Comparison of ENCODE assay signal across 8 cellular contexts in genomic region chr9:127244609-127245601, GRCh38. TPM values are rescaled to one million over a fixed set of nuclear protein-coding genes. Genes with fewer than 3 reads are reported as not detected.
A peak's percentile ranks its signal among the peaks of the same experiment; 100 is the strongest.
DNase-seq lines count a peak whose midpoint lies in the region; ATAC-seq, FAIRE-seq and TF ChIP-seq lines count a peak whose summit lies in the region.

No MANE protein-coding gene starts in this region.

- H3K36me3 ChIP-seq in adipocyte (ENCODE audit: control insufficient read depth, insufficient read depth, low read length, severe bottlenecking) (no peaks in the 10 kb centered on the region), trophoblast cell (ENCODE audit: control insufficient read depth in 1 of 2, insufficient read depth in 2 of 2, low read length in 2 of 2) (no peaks in the 10 kb centered on the region), transverse colon (no peaks in the 10 kb centered on the region)

- H3K27ac ChIP-seq in trophoblast cell (ENCODE audit: low read depth, low read length): no peak overlapping the region
- peak overlapping the region; percentile 68 to 79 (median 75) for H3K27ac ChIP-seq in transverse colon

- H3K18ac ChIP-seq in trophoblast cell (ENCODE audit: low read length): no peak overlapping the region

- no peak overlapping the region for H2BK5ac ChIP-seq in trophoblast cell (ENCODE audit: low read depth, low read length, poor library complexity)

- peak overlapping the region; percentile 99 for H3K4me2 ChIP-seq in trophoblast cell (ENCODE audit: low read length)

- TF ChIP-seq POLR2A in GM12891 (IDR thresholded peaks at IDR 0.05; ENCODE audit: low read depth, low read length): peak; percentile 76
- peak; percentile 44 for TF ChIP-seq POLR2A in transverse colon (IDR thresholded peaks at IDR 0.05)

- in situ Hi-C loops in transverse colon (cut with MboI; ENCODE audit: low pct_ligation_motif_present in 1 of 4, low pct_unique_long_range_greater_than_20kb in 1 of 4, low sequenced_read_pairs in 3 of 4): no loop called here

- peak overlapping the region; percentile 98 for H2AFZ ChIP-seq in trophoblast cell (ENCODE audit: insufficient read depth, low read length, poor library complexity)

- H3K4me1 ChIP-seq in adipocyte (ENCODE audit: control insufficient read depth, insufficient read depth, low read length) (peaks cover 4% of the 10 kb centered on the region), trophoblast cell (ENCODE audit: control insufficient read depth in 1 of 2, insufficient read depth in 2 of 2, low read length in 2 of 2) (peaks cover 5 to 10% of the 10 kb centered on the region in 2 experiments), transverse colon (peaks cover 4 to 10% (median 5%) of the 10 kb centered on the region in 4 donors)

- H3K79me1 ChIP-seq in trophoblast cell (ENCODE audit: low read length): no peaks in the 10 kb centered on the region

- peak overlapping the region; percentile 85 for H3K4me3 ChIP-seq in adipocyte (ENCODE audit: low read length)
- peak overlapping the region; percentile 88 for H3K4me3 ChIP-seq in trophoblast cell (ENCODE audit: low read depth, low read length)
- H3K4me3 ChIP-seq in transverse colon: peak overlapping the region; percentile 41 to 53 (median 48)

- FAIRE-seq in GM12891 (lab: Jason Lieb, UNC): peak; percentile 97

- no peak overlapping the region for H3K4ac ChIP-seq in trophoblast cell (ENCODE audit: low read depth, low read length)

- H4K8ac ChIP-seq in trophoblast cell (ENCODE audit: low read depth, low read length): peak overlapping the region; percentile 83

- DNase-seq in GM12891 (ENCODE audit: insufficient read length, low spot score): peak; percentile 85
- peak; percentile 57 for DNase-seq in NCI-H1436 treated with DMSO at 0.1 percent for 48 hours (lab: John Stamatoyannopoulos, UW)
- peak; percentile 95 for DNase-seq in SW480 (ENCODE audit: low spot score)
- peak; percentile 99 for DNase-seq in adipocyte (ENCODE audit: low read depth)
- peak; percentile 98 for DNase-seq in cardiac septum (ENCODE audit: low spot score)
- DNase-seq in trophoblast cell: peak; percentile 98 to 99
- DNase-seq in transverse colon: peak; percentile 98

- no peak overlapping the region for H2BK12ac ChIP-seq in trophoblast cell (ENCODE audit: low read length)

- H3K9me3 ChIP-seq in adipocyte (ENCODE audit: control insufficient read depth, low read length): no peaks in the 10 kb centered on the region
- peaks cover 2% of the 10 kb centered on the region for H3K9me3 ChIP-seq in trophoblast cell (ENCODE audit: insufficient read depth, low read depth, low read length)
- no peaks in the 10 kb centered on the region for H3K9me3 ChIP-seq in transverse colon

- intact Hi-C loops in cardiac septum (cut with DNase I) (no loop called here), transverse colon (cut with DNase I; ENCODE audit: low total_unique reads) (no loop called here)

- no peaks in the 10 kb centered on the region for H3K79me2 ChIP-seq in trophoblast cell (ENCODE audit: control insufficient read depth, insufficient read depth, low read length, poor library complexity)

- H4K91ac ChIP-seq in trophoblast cell (ENCODE audit: low read depth, low read length): peak overlapping the region; percentile 46

- no peak overlapping the region for H2AK5ac ChIP-seq in trophoblast cell (ENCODE audit: low read length)

- H3K23ac ChIP-seq in trophoblast cell (ENCODE audit: low read length): no peak overlapping the region

- peak overlapping the region; percentile 50 for H4K12ac ChIP-seq in trophoblast cell (ENCODE audit: low read depth, low read length)

- peak overlapping the region; percentile 32 for H3K14ac ChIP-seq in trophoblast cell (ENCODE audit: low read length)

- peaks cover 4% of the 10 kb centered on the region for H3K27me3 ChIP-seq in adipocyte (replicated peaks; ENCODE audit: control insufficient read depth, insufficient read depth, low read length)
- no peaks in the 10 kb centered on the region for H3K27me3 ChIP-seq in trophoblast cell (ENCODE audit: insufficient read depth, low read length)
- no peaks in the 10 kb centered on the region for H3K27me3 ChIP-seq in transverse colon

- ATAC-seq in HG02798 (IDR thresholded peaks at IDR 0.05; ENCODE audit: poor library complexity, unreplicated experiment): peak; percentile 100

- H3K9ac ChIP-seq in adipocyte (ENCODE audit: low read length) (peak overlapping the region; percentile 86), trophoblast cell (ENCODE audit: low read length) (peak overlapping the region; percentile 59)

- TF ChIP-seq CTCF in transverse colon (IDR thresholded peaks at IDR 0.05): no peak

- TF ChIP-seq EP300 in transverse colon (IDR thresholded peaks at IDR 0.05; ENCODE audit: low read depth): no peak

- H2BK120ac ChIP-seq in trophoblast cell (ENCODE audit: insufficient read depth, low read length, poor library complexity): no peak overlapping the region

- no CpG with 5 or more reads among the region's 53 CpGs for WGBS in trophoblast cell (ENCODE audit: extremely low coverage, insufficient coverage, insufficient read length)
- WGBS in transverse colon (ENCODE audit: low coverage in 1 of 2), 2 donors: 7 to 10% methylated on average over 4 to 47 of the region's 53 CpGs

TF ChIP-seq in GM12891, 5 proteins besides CTCF, POLR2A, EP300 and RAD21:
- TF ChIP-seq TAF1 (IDR thresholded peaks at IDR 0.05; ENCODE audit: low read depth, low read length) (peak; percentile 50; the same call in 1 of the 2 replicates), SPI1 (IDR thresholded peaks at IDR 0.05; ENCODE audit: low read depth, low read length) (no peak), PAX5 (IDR thresholded peaks at IDR 0.05; ENCODE audit: insufficient read depth, low read length, severe bottlenecking) (no peak), POLR2AphosphoS5 (IDR thresholded peaks at IDR 0.05; ENCODE audit: low read depth, low read length) (peak; percentile 68)

RNA-seq across cellular contexts. Expression of gene GARNL3, which starts 19.7 kb away (rescaled TPM):
- polyA plus RNA-seq in GM12891 (2012; ENCODE audit: low read depth, missing spikeins): 2.9 TPM
- total RNA-seq in cardiac septum (28.7 TPM), transverse colon (10 to 100 TPM in 3 of 4 donors, 1 to 10 TPM in 1; 6.0 to 19.5 (median 11.8) TPM)
- 2.8 and 3.1 TPM in 2 replicates for polyA plus RNA-seq in trophoblast cell (2013)
